ENCODE assay signal across 31 cellular contexts in genomic region chr3:142913432-142913831, GRCh38. TPM values are rescaled to one million over a fixed set of nuclear protein-coding genes. Genes with fewer than 3 reads are reported as not detected.
"Had no signal": no experiment of that assay in that cellular context is flagged by ENCODE, and none has a peak within 500 bp of the region (broad histone marks: within the 10 kb centered on the region; RNA-seq: fewer than 3 reads in every experiment).

No MANE protein-coding gene starts in this region.

- H3K27ac ChIP-seq: epithelial cell of prostate, esophagus squamous epithelium, neutrophil, pancreas, psoas muscle, testis had no signal

- H3K9me3 ChIP-seq: esophagus squamous epithelium, mucosa of descending colon, neutrophil, pancreas, psoas muscle, testis, uterus had no signal

- H3K4me3 ChIP-seq: esophagus squamous epithelium, lung, mucosa of descending colon, pancreas, psoas muscle, testis, uterus had no signal

- H3K27me3 ChIP-seq: neutrophil, pancreas, testis, uterus had no signal

- ATAC-seq: mucosa of descending colon, pancreas, psoas muscle, T-helper 17 cell had no signal

- DNase-seq: activated CD4-positive, alpha-beta memory T cell treated with anti-CD3 and anti-CD28 coated beads for 36 hours; activated CD4-positive, alpha-beta T cell treated with anti-CD3 and anti-CD28 coated beads, Interleukin-2, amount 10 ng/mL, durations not matched to agents 24 days and 14 days; activated CD4-positive, CD25-positive, alpha-beta regulatory T cell treated with anti-CD3 and anti-CD28 coated beads, Interleukin-2, amount 50 U/mL, for 72 hours; activated CD8-positive, alpha-beta memory T cell treated with anti-CD3 and anti-CD28 coated beads, Interleukin-2, amount 50 U/mL, for 4 hours; activated effector memory CD4-positive, alpha-beta T cell treated with anti-CD3 and anti-CD28 coated beads, Interleukin-2, amount 50 U/mL, for 16 hours; activated naive CD4-positive, alpha-beta T cell treated with anti-CD3 and anti-CD28 coated beads, Interleukin-2, amount 10 ng/mL, durations not matched to agents 7 days and 5 days; activated naive CD8-positive, alpha-beta T cell treated with anti-CD3 and anti-CD28 coated beads, Interleukin-2, amount 10 ng/mL, durations not matched to agents 7 days and 5 days; activated T-cell treated with anti-CD3 and anti-CD28 coated beads, Interleukin-2, amount 50 U/mL, for 1 hour; amygdala; effector CD8-positive, alpha-beta T cell; esophagus squamous epithelium; head of caudate nucleus; mucosa of descending colon; pancreas; psoas muscle; stimulated activated CD4-positive, alpha-beta T cell treated with anti-CD3 and anti-CD28 coated beads, Interleukin-2, amount 100 ng/mL, for 48 hours; stimulated activated naive CD4-positive, alpha-beta T cell treated with Interleukin-2 at 50 U/mL for 16 hours; T-helper 17 cell; testis; uterus had no signal

- H3K4me1 ChIP-seq: esophagus squamous epithelium, pancreas, psoas muscle, testis, uterus had no signal

- H3K36me3 ChIP-seq: esophagus squamous epithelium, neutrophil, pancreas, uterus had no signal

- FAIRE-seq: bronchial epithelial cell, colon, endometrium, pancreas had no signal

RNA-seq across cellular contexts. Expression of gene PCOLCE2, which starts 24.5 kb away (rescaled TPM):
- total RNA-seq: activated naive CD8-positive, alpha-beta T cell treated with anti-CD3 and anti-CD28 coated beads, Interleukin-2, amount 10 ng/mL, durations not matched to agents 7 days and 5 days; activated T-helper 1 cell treated with anti-CD3 and anti-CD28 coated beads, Interleukin-12 subunit alpha, Interleukin-12 subunit beta, Interleukin-2, Interleukin-4 antibody, amounts not matched to agents 30 ng/mL and 10 ng/mL and 1 ng/mL, durations not matched to agents 14 hours and 24 hours and 36 hours; T-helper 17 cell had no signal

RNA-seq across cellular contexts. Expression of gene PAQR9, which starts 50.0 kb away (rescaled TPM):
- total RNA-seq: activated CD4-positive, alpha-beta memory T cell treated with anti-CD3 and anti-CD28 coated beads for 36 hours; activated CD4-positive, alpha-beta T cell treated with anti-CD3 and anti-CD28 coated beads, Interleukin-2, amount 10 ng/mL, durations not matched to agents 24 days and 14 days; activated CD8-positive, alpha-beta memory T cell treated with anti-CD3 and anti-CD28 coated beads for 36 hours; activated naive CD8-positive, alpha-beta T cell treated with anti-CD3 and anti-CD28 coated beads, Interleukin-2, amount 10 ng/mL, durations not matched to agents 7 days and 5 days; activated T-helper 1 cell treated with anti-CD3 and anti-CD28 coated beads, Interleukin-12 subunit alpha, Interleukin-12 subunit beta, Interleukin-2, Interleukin-4 antibody, amounts not matched to agents 30 ng/mL and 10 ng/mL and 1 ng/mL, durations not matched to agents 14 hours and 24 hours and 36 hours; bronchial epithelial cell; dermis microvascular lymphatic vessel endothelial cell; esophagus squamous epithelium; lung; mesenteric fat pad; mucosa of descending colon; myocyte; T-helper 17 cell had no signal
- polyA plus RNA-seq: lung, pancreas had no signal
